Comparison of ENCODE assay signal across 1 cellular context in genomic region chr5:173331956-173332479, GRCh38.
A peak's percentile ranks its signal among the peaks of the same experiment; 100 is the strongest.
TF ChIP-seq lines count a peak whose summit lies in the region.

No MANE protein-coding gene starts in this region.

TF ChIP-seq in K562, 482 proteins besides CTCF, POLR2A, EP300 and RAD21 (continued from another document and continues in another):
- TF ChIP-seq ZNF57 (CRISPR knock-in tag; IDR thresholded peaks at IDR 0.05) (no peak), BHLHE40 (IDR thresholded peaks at IDR 0.05; ENCODE audit: low read length) (peak; percentile 96), CBFB (CRISPR knock-in tag; IDR thresholded peaks at IDR 0.05) (peak; percentile 77; the same call in 1 of the 2 replicates), ZNF707 (CRISPR knock-in tag; conservative IDR thresholded peaks at IDR 0.05) (no peak), RAD51 (IDR thresholded peaks at IDR 0.05; ENCODE audit: borderline replicate concordance, low read depth) (peak; percentile 66; the same call in 1 of the 2 replicates), RBM39 (optimal IDR thresholded peaks at IDR 0.05; ENCODE audit: low read depth, low read length) (no peak), E2F6 (IDR thresholded peaks at IDR 0.05; ENCODE audit: borderline replicate concordance in 1 of 2, extremely low read depth in 1 of 2, insufficient read depth in 1 of 2, insufficient read length in 1 of 2, low read depth in 1 of 2, low read length in 1 of 2, poor library complexity in 1 of 2, severe bottlenecking in 1 of 2) (peak; percentile 83 to 87), ZBTB49 (CRISPR knock-in tag; IDR thresholded peaks at IDR 0.05; ENCODE audit: borderline replicate concordance) (no peak), JUN (IDR thresholded peaks at IDR 0.05; ENCODE audit: borderline replicate concordance, low read depth, low read length) (peak; percentile 57; the same call in 1 of the 2 replicates), JUN (CRISPR knock-in tag; IDR thresholded peaks at IDR 0.05; ENCODE audit: borderline replicate concordance) (no peak), ZNF644 (tag; IDR thresholded peaks at IDR 0.05; ENCODE audit: low read depth) (no peak), ATF7 (IDR thresholded peaks at IDR 0.05) (peak; percentile 32; the same call in 1 of the 2 replicates), MLLT1 (IDR thresholded peaks at IDR 0.05) (no peak), OTX1 (CRISPR knock-in tag; IDR thresholded peaks at IDR 0.05) (peak; percentile 75; the same call in 1 of the 2 replicates), KLF10 (CRISPR knock-in tag; IDR thresholded peaks at IDR 0.05) (no peak), ZKSCAN1 (IDR thresholded peaks at IDR 0.05; ENCODE audit: low read depth, low read length) (0 out of 2 replicates have a peak, but pooled peaks have one; percentile 20), YY1 (IDR thresholded peaks at IDR 0.05; ENCODE audit: borderline replicate concordance in 1 of 3, control insufficient read depth in 1 of 3, extremely low read depth in 1 of 3, insufficient read depth in 3 of 3, insufficient read length in 1 of 3, insufficient replicate concordance in 2 of 3, low read depth in 1 of 3, low read length in 2 of 3) (peak in 2 of 3 experiments; percentile 66 to 74), VEZF1 (CRISPR knock-in tag; IDR thresholded peaks at IDR 0.05) (peak; percentile 37; the same call in 1 of the 2 replicates), ATF1 (CRISPR knock-in tag; IDR thresholded peaks at IDR 0.05) (no peak), ATF1 (tag; IDR thresholded peaks at IDR 0.05) (peak; percentile 87), RCOR1 (IDR thresholded peaks at IDR 0.05; ENCODE audit: borderline replicate concordance in 1 of 2, low read depth in 2 of 2, low read length in 2 of 2) (peak in 1 of 2 experiments; percentile 58; a peak in 1 of 4 replicates), KLF6 (CRISPR knock-in tag; IDR thresholded peaks at IDR 0.05; ENCODE audit: borderline replicate concordance) (no peak), MECOM (CRISPR knock-in tag; IDR thresholded peaks at IDR 0.05) (0 out of 2 replicates have a peak, but pooled peaks have one; percentile 27), ZNF316 (IDR thresholded peaks at IDR 0.05) (peak; percentile 86), TBL1XR1 (IDR thresholded peaks at IDR 0.05; ENCODE audit: low read length in 2 of 2) (no peak)
- TF ChIP-seq, protein P1, sequence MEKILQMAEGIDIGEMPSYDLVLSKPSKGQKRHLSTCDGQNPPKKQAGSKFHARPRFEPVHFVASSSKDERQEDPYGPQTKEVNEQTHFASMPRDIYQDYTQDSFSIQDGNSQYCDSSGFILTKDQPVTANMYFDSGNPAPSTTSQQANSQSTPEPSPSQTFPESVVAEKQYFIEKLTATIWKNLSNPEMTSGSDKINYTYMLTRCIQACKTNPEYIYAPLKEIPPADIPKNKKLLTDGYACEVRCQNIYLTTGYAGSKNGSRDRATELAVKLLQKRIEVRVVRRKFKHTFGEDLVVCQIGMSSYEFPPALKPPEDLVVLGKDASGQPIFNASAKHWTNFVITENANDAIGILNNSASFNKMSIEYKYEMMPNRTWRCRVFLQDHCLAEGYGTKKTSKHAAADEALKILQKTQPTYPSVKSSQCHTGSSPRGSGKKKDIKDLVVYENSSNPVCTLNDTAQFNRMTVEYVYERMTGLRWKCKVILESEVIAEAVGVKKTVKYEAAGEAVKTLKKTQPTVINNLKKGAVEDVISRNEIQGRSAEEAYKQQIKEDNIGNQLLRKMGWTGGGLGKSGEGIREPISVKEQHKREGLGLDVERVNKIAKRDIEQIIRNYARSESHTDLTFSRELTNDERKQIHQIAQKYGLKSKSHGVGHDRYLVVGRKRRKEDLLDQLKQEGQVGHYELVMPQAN (IDR thresholded peaks at IDR 0.05; ENCODE audit: borderline replicate concordance): peak; percentile 58; the same call in 1 of the 2 replicates
- TF ChIP-seq, protein P2, sequence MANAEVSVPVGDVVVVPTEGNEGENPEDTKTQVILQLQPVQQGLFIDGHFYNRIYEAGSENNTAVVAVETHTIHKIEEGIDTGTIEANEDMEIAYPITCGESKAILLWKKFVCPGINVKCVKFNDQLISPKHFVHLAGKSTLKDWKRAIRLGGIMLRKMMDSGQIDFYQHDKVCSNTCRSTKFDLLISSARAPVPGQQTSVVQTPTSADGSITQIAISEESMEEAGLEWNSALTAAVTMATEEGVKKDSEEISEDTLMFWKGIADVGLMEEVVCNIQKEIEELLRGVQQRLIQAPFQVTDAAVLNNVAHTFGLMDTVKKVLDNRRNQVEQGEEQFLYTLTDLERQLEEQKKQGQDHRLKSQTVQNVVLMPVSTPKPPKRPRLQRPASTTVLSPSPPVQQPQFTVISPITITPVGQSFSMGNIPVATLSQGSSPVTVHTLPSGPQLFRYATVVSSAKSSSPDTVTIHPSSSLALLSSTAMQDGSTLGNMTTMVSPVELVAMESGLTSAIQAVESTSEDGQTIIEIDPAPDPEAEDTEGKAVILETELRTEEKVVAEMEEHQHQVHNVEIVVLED (CRISPR knock-in tag; IDR thresholded peaks at IDR 0.05): no peak
- TF ChIP-seq, protein P3, sequence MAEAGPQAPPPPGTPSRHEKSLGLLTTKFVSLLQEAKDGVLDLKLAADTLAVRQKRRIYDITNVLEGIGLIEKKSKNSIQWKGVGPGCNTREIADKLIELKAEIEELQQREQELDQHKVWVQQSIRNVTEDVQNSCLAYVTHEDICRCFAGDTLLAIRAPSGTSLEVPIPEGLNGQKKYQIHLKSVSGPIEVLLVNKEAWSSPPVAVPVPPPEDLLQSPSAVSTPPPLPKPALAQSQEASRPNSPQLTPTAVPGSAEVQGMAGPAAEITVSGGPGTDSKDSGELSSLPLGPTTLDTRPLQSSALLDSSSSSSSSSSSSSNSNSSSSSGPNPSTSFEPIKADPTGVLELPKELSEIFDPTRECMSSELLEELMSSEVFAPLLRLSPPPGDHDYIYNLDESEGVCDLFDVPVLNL (CRISPR knock-in tag; IDR thresholded peaks at IDR 0.05; ENCODE audit: low read depth): no peak
- TF ChIP-seq, protein P4, sequence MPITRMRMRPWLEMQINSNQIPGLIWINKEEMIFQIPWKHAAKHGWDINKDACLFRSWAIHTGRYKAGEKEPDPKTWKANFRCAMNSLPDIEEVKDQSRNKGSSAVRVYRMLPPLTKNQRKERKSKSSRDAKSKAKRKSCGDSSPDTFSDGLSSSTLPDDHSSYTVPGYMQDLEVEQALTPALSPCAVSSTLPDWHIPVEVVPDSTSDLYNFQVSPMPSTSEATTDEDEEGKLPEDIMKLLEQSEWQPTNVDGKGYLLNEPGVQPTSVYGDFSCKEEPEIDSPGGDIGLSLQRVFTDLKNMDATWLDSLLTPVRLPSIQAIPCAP (CRISPR knock-in tag; IDR thresholded peaks at IDR 0.05; ENCODE audit: borderline replicate concordance): peak; percentile 7; the same call in 1 of the 2 replicates
- TF ChIP-seq, protein P5, sequence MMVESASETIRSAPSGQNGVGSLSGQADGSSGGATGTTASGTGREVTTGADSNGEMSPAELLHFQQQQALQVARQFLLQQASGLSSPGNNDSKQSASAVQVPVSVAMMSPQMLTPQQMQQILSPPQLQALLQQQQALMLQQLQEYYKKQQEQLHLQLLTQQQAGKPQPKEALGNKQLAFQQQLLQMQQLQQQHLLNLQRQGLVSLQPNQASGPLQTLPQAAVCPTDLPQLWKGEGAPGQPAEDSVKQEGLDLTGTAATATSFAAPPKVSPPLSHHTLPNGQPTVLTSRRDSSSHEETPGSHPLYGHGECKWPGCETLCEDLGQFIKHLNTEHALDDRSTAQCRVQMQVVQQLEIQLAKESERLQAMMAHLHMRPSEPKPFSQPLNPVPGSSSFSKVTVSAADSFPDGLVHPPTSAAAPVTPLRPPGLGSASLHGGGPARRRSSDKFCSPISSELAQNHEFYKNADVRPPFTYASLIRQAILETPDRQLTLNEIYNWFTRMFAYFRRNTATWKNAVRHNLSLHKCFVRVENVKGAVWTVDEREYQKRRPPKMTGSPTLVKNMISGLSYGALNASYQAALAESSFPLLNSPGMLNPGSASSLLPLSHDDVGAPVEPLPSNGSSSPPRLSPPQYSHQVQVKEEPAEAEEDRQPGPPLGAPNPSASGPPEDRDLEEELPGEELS (CRISPR knock-in tag; IDR thresholded peaks at IDR 0.05; ENCODE audit: borderline replicate concordance): 0 out of 2 replicates have a peak, but pooled peaks have one; percentile 64
